In the genomic region with DNA sequence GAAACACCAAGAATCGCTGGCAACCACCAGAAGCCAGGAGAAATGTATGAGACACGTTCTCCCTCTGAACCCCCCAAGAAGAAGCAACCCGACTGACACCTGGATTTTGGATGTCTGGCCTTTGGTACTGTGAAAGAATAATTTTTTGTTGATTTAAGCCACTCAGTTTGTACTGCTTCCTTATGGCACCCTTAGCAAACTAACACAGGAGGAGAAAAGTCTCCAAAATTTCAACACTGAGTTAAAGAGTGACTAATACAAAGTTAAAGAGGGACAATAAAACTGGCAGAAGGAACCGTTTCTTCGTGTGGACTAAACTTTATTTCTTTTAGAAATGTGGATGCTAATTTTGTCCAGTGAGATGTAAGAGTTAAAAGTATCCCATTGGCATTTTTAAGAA, we compare ENCODE assay signal across 9 cellular contexts.
"Had no signal": no experiment of that assay in that cellular context is flagged by ENCODE, and none has a peak within 500 bp of the region (broad histone marks: within the 10 kb centered on the region; RNA-seq: fewer than 3 reads in every experiment).

No MANE protein-coding gene starts in this region.

- H3K9me3 Mint-ChIP-seq: H9 had no signal

- H3K36me3 Mint-ChIP-seq: IgD-negative memory B cell had no signal

- H3K9ac ChIP-seq: GM23248 had no signal

- H3K27ac ChIP-seq: GM23248, HL-60 had no signal

- H3K4me3 ChIP-seq: GM23248 had no signal

- H3K27me3 Mint-ChIP-seq: IgD-negative memory B cell had no signal

- H3K27ac Mint-ChIP-seq: H9, IgD-negative memory B cell had no signal

- FAIRE-seq: H54, HepG2 had no signal

- DNase-seq: GM23248, GOT3, H9, HCEC 1CT, KBM-7 had no signal

- ATAC-seq: HepG2 had no signal

- H2AFZ ChIP-seq: GM23248 had no signal

- H3K4me3 Mint-ChIP-seq: H9, IgD-negative memory B cell had no signal
